1 cellular context compared by ENCODE assay signal in genomic region chr7:108122181-108122580, GRCh38.
TF ChIP-seq lines count a peak whose summit lies in the region.

No MANE protein-coding gene starts in this region.

TF ChIP-seq in SK-N-SH treated with all-trans-retinoic acid at 6 μM for 48 hours, 23 proteins besides CTCF, POLR2A, EP300 and RAD21 (continued from another document):
- no peak for TF ChIP-seq TSHZ2 (CRISPR knock-in tag; IDR thresholded peaks at IDR 0.05)
- no peak for TF ChIP-seq CREB5 (CRISPR knock-in tag; IDR thresholded peaks at IDR 0.05; ENCODE audit: low read depth)
TF ChIP-seq in SK-N-SH treated with all-trans-retinoic acid at 6 μM for 48 hours: peak in this region for 0.
